4 cellular contexts compared by ENCODE assay signal in genomic region chr22:18522762-18523161, GRCh38. TPM values are rescaled to one million over a fixed set of nuclear protein-coding genes. Genes with fewer than 3 reads are reported as not detected.
"Had no signal": no experiment of that assay in that cellular context is flagged by ENCODE, and none has a peak within 500 bp of the region (broad histone marks: within the 10 kb centered on the region; RNA-seq: fewer than 3 reads in every experiment).

No MANE protein-coding gene starts in this region.

RNA-seq across cellular contexts. Expression of gene GGTLC3, which starts 4.8 kb away (rescaled TPM):
- total RNA-seq: LHCN-M2, M059J, MCF 10A, NCI-H460 had no signal

RNA-seq across cellular contexts. Expression of gene TMEM191B, which starts 4.8 kb away (rescaled TPM):
- total RNA-seq: MCF 10A had no signal
